In the genomic region with DNA sequence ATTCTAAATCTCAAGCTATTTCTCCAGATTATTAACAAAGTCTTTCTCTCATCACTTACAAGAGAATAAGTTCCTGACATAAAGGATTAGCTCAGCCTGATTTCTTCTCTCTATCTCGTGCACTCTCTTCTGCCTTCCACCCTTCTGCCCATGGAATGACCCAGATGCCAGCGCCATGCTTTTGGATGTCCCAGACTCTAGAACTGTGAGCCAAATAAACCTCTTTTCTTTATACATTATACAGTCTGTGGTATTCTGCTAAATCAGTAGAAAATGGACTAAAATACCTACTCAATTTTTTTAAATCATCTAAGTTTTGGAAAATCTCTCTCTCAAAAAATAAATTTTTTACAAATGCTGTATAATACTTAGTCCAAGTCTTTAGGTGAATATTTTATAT, we compare ENCODE assay signal across 29 cellular contexts.
"Had no signal": no experiment of that assay in that cellular context is flagged by ENCODE, and none has a peak within 500 bp of the region (broad histone marks: within the 10 kb centered on the region; RNA-seq: fewer than 3 reads in every experiment).

No MANE protein-coding gene starts in this region.

- H3K4me3 Mint-ChIP-seq: stimulated activated effector memory CD8-positive, alpha-beta T cell treated with anti-CD3 and anti-CD28 coated beads, Interleukin-12 subunit alpha, Interleukin-12 subunit beta, amount 100 ng/mL, for 72 hours; stimulated activated memory B cell treated with anti-CD40 and anti-IgM and Interleukin-4, amounts not matched to agents 10 μg/mL and 1 μg/mL and 100 μg/mL, for 72 hours; stimulated activated naive B cell treated with anti-CD40 and anti-IgM and Interleukin-4, amounts not matched to agents 10 μg/mL and 1 μg/mL and 100 μg/mL, for 72 hours; stimulated activated naive CD8-positive, alpha-beta T cell treated with anti-CD3 and anti-CD28 coated beads, Interleukin-15, amount 100 ng/mL, for 72 hours; stimulated activated naive CD8-positive, alpha-beta T cell treated with anti-CD3 and anti-CD28 coated beads, Interleukin-15, Interleukin-2, amounts not matched to agents 100 ng/mL and 50 ng/mL, for 24 hours; type B pancreatic cell had no signal

- H3K27ac Mint-ChIP-seq: stimulated activated effector memory CD8-positive, alpha-beta T cell treated with anti-CD3 and anti-CD28 coated beads, Interleukin-12 subunit alpha, Interleukin-12 subunit beta, amount 100 ng/mL, for 72 hours; stimulated activated memory B cell treated with anti-CD40 and anti-IgM and Interleukin-4, amounts not matched to agents 10 μg/mL and 1 μg/mL and 100 μg/mL, for 72 hours; stimulated activated naive B cell treated with anti-CD40 and anti-IgM and Interleukin-4, amounts not matched to agents 10 μg/mL and 1 μg/mL and 100 μg/mL, for 72 hours; stimulated activated naive CD8-positive, alpha-beta T cell treated with anti-CD3 and anti-CD28 coated beads, Interleukin-15, amount 100 ng/mL, for 72 hours; stimulated activated naive CD8-positive, alpha-beta T cell treated with anti-CD3 and anti-CD28 coated beads, Interleukin-15, Interleukin-2, amounts not matched to agents 100 ng/mL and 50 ng/mL, for 24 hours; type B pancreatic cell had no signal

- H3K36me3 ChIP-seq: stomach, suprapubic skin, thoracic aorta, thyroid gland, tibial artery, tibial nerve, transverse colon, upper lobe of left lung, upper lobe of right lung, vagina had no signal

- H3K9me3 Mint-ChIP-seq: stimulated activated effector memory CD8-positive, alpha-beta T cell treated with anti-CD3 and anti-CD28 coated beads, Interleukin-12 subunit alpha, Interleukin-12 subunit beta, amount 100 ng/mL, for 72 hours; stimulated activated memory B cell treated with anti-CD40 and anti-IgM and Interleukin-4, amounts not matched to agents 10 μg/mL and 1 μg/mL and 100 μg/mL, for 72 hours; stimulated activated naive B cell treated with anti-CD40 and anti-IgM and Interleukin-4, amounts not matched to agents 10 μg/mL and 1 μg/mL and 100 μg/mL, for 72 hours; stimulated activated naive CD8-positive, alpha-beta T cell treated with anti-CD3 and anti-CD28 coated beads, Interleukin-15, Interleukin-2, amounts not matched to agents 100 ng/mL and 50 ng/mL, for 24 hours; type B pancreatic cell had no signal

- H3K27me3 Mint-ChIP-seq: stimulated activated memory B cell treated with anti-CD40 and anti-IgM and Interleukin-4, amounts not matched to agents 10 μg/mL and 1 μg/mL and 100 μg/mL, for 72 hours; stimulated activated naive CD8-positive, alpha-beta T cell treated with anti-CD3 and anti-CD28 coated beads, Interleukin-15, amount 100 ng/mL, for 72 hours; stimulated activated naive CD8-positive, alpha-beta T cell treated with anti-CD3 and anti-CD28 coated beads, Interleukin-15, Interleukin-2, amounts not matched to agents 100 ng/mL and 50 ng/mL, for 24 hours; type B pancreatic cell had no signal

- H3K27me3 ChIP-seq: stomach, suprapubic skin, testis, thyroid gland, tibial artery, tibial nerve, transverse colon, upper lobe of left lung, upper lobe of right lung, uterus, vagina had no signal

- H3K36me3 Mint-ChIP-seq: stimulated activated effector memory CD8-positive, alpha-beta T cell treated with anti-CD3 and anti-CD28 coated beads, Interleukin-12 subunit alpha, Interleukin-12 subunit beta, amount 100 ng/mL, for 72 hours; type B pancreatic cell had no signal

- DNase-seq: stimulated activated CD4-positive, alpha-beta T cell treated with anti-CD3 and anti-CD28 coated beads, Interleukin-2, amount 100 ng/mL, for 48 hours; stimulated activated CD4-positive, alpha-beta T cell treated with anti-CD3 and anti-CD28 coated beads, Interleukin-4, amount 100 ng/mL, for 1 hour; stimulated activated CD4-positive, alpha-beta T cell treated with anti-CD3 and anti-CD28 coated beads, Interleukin-4, amount 100 ng/mL, for 24 hours; stimulated activated CD4-positive, alpha-beta T cell treated with anti-CD3 and anti-CD28 coated beads, Interleukin-4, amount 100 ng/mL, for 4 hours; stimulated activated CD8-positive, alpha-beta memory T cell treated with anti-CD3 and anti-CD28 coated beads, Interleukin-4, amount 100 ng/mL, for 48 hours; stimulated activated naive B cell treated with anti-CD40 and anti-IgM and Interleukin-4, amounts not matched to agents 10 μg/mL and 1 μg/mL and 100 μg/mL, for 72 hours; stimulated activated naive CD4-positive, alpha-beta T cell; stimulated activated naive CD4-positive, alpha-beta T cell treated with Interleukin-2 at 50 U/mL for 16 hours; stimulated activated naive CD8-positive, alpha-beta T cell treated with anti-CD3 and anti-CD28 coated beads, Interleukin-15, amount 100 ng/mL, for 72 hours; stimulated activated naive CD8-positive, alpha-beta T cell treated with anti-CD3 and anti-CD28 coated beads, Interleukin-15, Interleukin-2, amounts not matched to agents 100 U/mL and 50 U/mL, for 24 hours; stomach; substantia nigra; testis; thyroid gland; tibial artery; transverse colon; trophoblast cell; upper lobe of left lung; upper lobe of right lung; uterus had no signal

- H3K4me1 ChIP-seq: stomach, suprapubic skin, tibial artery, upper lobe of left lung, upper lobe of right lung, uterus, vagina had no signal

- H3K9me3 ChIP-seq: stomach, suprapubic skin, testis, thoracic aorta, thyroid gland, tibial artery, tibial nerve, transverse colon, upper lobe of left lung, upper lobe of right lung, uterus, vagina had no signal

- H3K27ac ChIP-seq: stomach, suprapubic skin, thoracic aorta, thyroid gland, tibial artery, tibial nerve, transverse colon, upper lobe of left lung, upper lobe of right lung, uterus, vagina had no signal

- ATAC-seq: stimulated activated effector memory CD8-positive, alpha-beta T cell treated with anti-CD3 and anti-CD28 coated beads, Interleukin-12 subunit alpha, Interleukin-12 subunit beta, amount 100 ng/mL, for 72 hours; stimulated activated memory B cell treated with anti-CD40 and anti-IgM and Interleukin-4, amounts not matched to agents 10 μg/mL and 1 μg/mL and 100 μg/mL, for 72 hours; stimulated activated naive B cell treated with anti-CD40 and anti-IgM and Interleukin-4, amounts not matched to agents 10 μg/mL and 1 μg/mL and 100 μg/mL, for 72 hours; stimulated activated naive CD8-positive, alpha-beta T cell treated with anti-CD3 and anti-CD28 coated beads, Interleukin-15, amount 100 ng/mL, for 72 hours; stimulated activated naive CD8-positive, alpha-beta T cell treated with anti-CD3 and anti-CD28 coated beads, Interleukin-15, Interleukin-2, amounts not matched to agents 100 U/mL and 50 U/mL, for 24 hours; upper lobe of right lung had no signal

- FAIRE-seq: urothelium cell line had no signal

- H3K4me3 ChIP-seq: stomach, suprapubic skin, testis, thoracic aorta, thyroid gland, tibial artery, tibial nerve, transverse colon, upper lobe of left lung, upper lobe of right lung, uterus, vagina had no signal
